In the genomic region with DNA sequence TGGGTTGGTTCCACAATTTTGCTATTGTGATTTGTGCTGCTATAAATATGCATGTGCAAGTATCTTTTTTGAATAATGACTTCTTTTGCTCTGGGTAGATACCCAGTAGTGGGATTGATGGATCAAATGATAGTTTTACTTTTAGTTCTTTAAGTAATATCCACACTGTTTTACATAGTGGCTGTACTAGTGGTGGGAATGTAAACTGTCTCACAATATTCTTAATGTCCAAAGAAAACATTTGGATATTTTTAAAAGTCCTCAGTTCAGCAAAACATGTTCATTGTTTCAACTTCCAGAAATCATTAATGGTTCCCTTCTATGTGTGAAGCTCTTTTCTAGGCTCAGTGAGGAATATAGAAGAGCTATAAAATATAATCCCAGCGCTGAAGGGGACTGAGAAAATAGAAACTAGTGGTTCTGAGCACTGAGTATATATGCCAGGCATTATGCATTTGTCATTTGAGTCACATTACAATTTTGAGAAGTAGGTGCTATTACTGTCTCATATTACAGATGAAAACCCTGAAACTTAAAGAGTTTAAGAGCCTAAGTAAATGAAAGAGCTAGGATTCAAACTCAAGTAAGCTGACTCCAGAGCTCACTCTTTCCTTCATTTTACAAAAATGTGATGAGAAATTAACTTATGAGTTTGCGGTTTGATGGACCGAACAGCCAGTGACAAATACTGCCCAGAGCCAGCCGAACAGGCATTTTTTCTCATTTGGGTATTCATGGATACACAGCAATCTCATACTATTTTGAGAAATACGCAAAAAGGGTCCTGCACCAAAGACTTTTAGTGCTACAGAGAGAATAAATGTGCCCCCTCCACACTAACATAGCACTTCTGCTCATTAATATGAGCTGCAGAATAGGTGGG, we compare ENCODE assay signal across 17 cellular contexts.
"Had no signal": no experiment of that assay in that cellular context is flagged by ENCODE, and none has a peak within 500 bp of the region (broad histone marks: within the 10 kb centered on the region; RNA-seq: fewer than 3 reads in every experiment).

No MANE protein-coding gene starts in this region.

- H3K4me3 Mint-ChIP-seq: activated CD8-positive, alpha-beta T cell treated with anti-CD3 and anti-CD28 coated beads, Interleukin-2, amount 10 ng/mL, durations not matched to agents 7 days and 5 days; activated naive CD8-positive, alpha-beta T cell treated with anti-CD3 and anti-CD28 coated beads for 36 hours; activated T-cell treated with anti-CD3 and anti-CD28 coated beads, Interleukin-2, amount 50 U/mL, for 72 hours; natural killer cell had no signal

- H3K4me3 ChIP-seq: left ventricle myocardium inferior, skin epidermis, transverse colon, vagina had no signal

- H3K27ac ChIP-seq: left ventricle myocardium inferior, skin epidermis, transverse colon, vagina, WERI-Rb-1 had no signal

- H3K27ac Mint-ChIP-seq: activated CD8-positive, alpha-beta T cell treated with anti-CD3 and anti-CD28 coated beads, Interleukin-2, amount 10 ng/mL, durations not matched to agents 7 days and 5 days; activated naive CD8-positive, alpha-beta T cell treated with anti-CD3 and anti-CD28 coated beads for 36 hours; activated T-cell treated with anti-CD3 and anti-CD28 coated beads, Interleukin-2, amount 50 U/mL, for 72 hours; natural killer cell had no signal

- H3K4me1 Mint-ChIP-seq: activated naive CD8-positive, alpha-beta T cell treated with anti-CD3 and anti-CD28 coated beads for 36 hours; natural killer cell had no signal

- H3K9me3 Mint-ChIP-seq: activated naive CD8-positive, alpha-beta T cell treated with anti-CD3 and anti-CD28 coated beads for 36 hours; activated T-cell treated with anti-CD3 and anti-CD28 coated beads, Interleukin-2, amount 50 U/mL, for 72 hours; natural killer cell had no signal

- H3K27me3 Mint-ChIP-seq: activated naive CD8-positive, alpha-beta T cell treated with anti-CD3 and anti-CD28 coated beads for 36 hours had no signal

- H3K9me3 ChIP-seq: transverse colon, vagina had no signal

- H3K4me1 ChIP-seq: left ventricle myocardium inferior, transverse colon, vagina had no signal

- H3K36me3 Mint-ChIP-seq: activated naive CD8-positive, alpha-beta T cell treated with anti-CD3 and anti-CD28 coated beads for 36 hours; natural killer cell had no signal

- ATAC-seq: activated CD8-positive, alpha-beta T cell treated with anti-CD3 and anti-CD28 coated beads, Interleukin-2, amount 10 ng/mL, durations not matched to agents 7 days and 5 days; activated T-cell treated with anti-CD3 and anti-CD28 coated beads, Interleukin-2, amount 50 U/mL, for 72 hours; esophagus mucosa; natural killer cell had no signal

- DNase-seq: activated CD4-positive, alpha-beta T cell treated with anti-CD3 and anti-CD28 coated beads for 48 hours; activated CD8-positive, alpha-beta memory T cell treated with anti-CD3 and anti-CD28 coated beads, Interleukin-2, amount 50 U/mL, for 48 hours; activated CD8-positive, alpha-beta T cell treated with anti-CD3 and anti-CD28 coated beads, Interleukin-2, amount 10 ng/mL, durations not matched to agents 7 days and 5 days; activated naive CD8-positive, alpha-beta T cell treated with anti-CD3 and anti-CD28 coated beads for 36 hours; activated T-cell treated with anti-CD3 and anti-CD28 coated beads, Interleukin-2, amount 50 U/mL, for 72 hours; foreskin fibroblast; glutamatergic neuron; left ventricle myocardium inferior; natural killer cell; stimulated activated CD4-positive, alpha-beta T cell treated with anti-CD3 and anti-CD28 coated beads, Interleukin-4, amount 100 ng/mL, for 24 hours; stimulated activated naive CD4-positive, alpha-beta T cell; T-helper 1 cell; transverse colon; WERI-Rb-1 had no signal

- H3K36me3 ChIP-seq: left ventricle myocardium inferior, transverse colon, vagina, WERI-Rb-1 had no signal

- H3K27me3 ChIP-seq: transverse colon, vagina had no signal
